Comparison of ENCODE assay signal across 1 cellular context in the genomic region with DNA sequence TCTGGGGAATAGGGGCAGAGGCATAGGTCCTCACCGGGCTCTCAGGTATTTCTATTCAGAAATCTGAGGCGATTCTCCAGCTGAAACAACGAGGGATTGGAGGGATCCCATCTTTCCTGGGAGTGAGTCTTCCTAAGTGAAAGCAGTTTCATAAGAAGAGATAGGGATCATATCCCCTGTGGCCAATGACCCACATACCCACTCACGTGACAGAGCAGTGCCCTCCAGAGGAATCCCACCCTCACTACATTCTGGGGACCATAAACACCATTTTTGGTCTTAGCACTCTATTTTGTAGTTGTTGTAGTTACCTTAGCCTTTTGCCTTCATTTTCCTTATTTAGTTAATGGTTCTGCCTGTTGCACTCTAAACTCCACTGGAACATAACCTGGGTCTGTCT.
TF ChIP-seq lines count a peak whose summit lies in the region.

No MANE protein-coding gene starts in this region.

TF ChIP-seq in GM23338, 12 proteins besides CTCF, POLR2A, EP300 and RAD21 (continued from another document):
- TF ChIP-seq, protein P1, sequence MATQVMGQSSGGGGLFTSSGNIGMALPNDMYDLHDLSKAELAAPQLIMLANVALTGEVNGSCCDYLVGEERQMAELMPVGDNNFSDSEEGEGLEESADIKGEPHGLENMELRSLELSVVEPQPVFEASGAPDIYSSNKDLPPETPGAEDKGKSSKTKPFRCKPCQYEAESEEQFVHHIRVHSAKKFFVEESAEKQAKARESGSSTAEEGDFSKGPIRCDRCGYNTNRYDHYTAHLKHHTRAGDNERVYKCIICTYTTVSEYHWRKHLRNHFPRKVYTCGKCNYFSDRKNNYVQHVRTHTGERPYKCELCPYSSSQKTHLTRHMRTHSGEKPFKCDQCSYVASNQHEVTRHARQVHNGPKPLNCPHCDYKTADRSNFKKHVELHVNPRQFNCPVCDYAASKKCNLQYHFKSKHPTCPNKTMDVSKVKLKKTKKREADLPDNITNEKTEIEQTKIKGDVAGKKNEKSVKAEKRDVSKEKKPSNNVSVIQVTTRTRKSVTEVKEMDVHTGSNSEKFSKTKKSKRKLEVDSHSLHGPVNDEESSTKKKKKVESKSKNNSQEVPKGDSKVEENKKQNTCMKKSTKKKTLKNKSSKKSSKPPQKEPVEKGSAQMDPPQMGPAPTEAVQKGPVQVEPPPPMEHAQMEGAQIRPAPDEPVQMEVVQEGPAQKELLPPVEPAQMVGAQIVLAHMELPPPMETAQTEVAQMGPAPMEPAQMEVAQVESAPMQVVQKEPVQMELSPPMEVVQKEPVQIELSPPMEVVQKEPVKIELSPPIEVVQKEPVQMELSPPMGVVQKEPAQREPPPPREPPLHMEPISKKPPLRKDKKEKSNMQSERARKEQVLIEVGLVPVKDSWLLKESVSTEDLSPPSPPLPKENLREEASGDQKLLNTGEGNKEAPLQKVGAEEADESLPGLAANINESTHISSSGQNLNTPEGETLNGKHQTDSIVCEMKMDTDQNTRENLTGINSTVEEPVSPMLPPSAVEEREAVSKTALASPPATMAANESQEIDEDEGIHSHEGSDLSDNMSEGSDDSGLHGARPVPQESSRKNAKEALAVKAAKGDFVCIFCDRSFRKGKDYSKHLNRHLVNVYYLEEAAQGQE (IDR thresholded peaks at IDR 0.05; ENCODE audit: unreplicated experiment): no peak
- TF ChIP-seq EZH2phosphoT487 (IDR thresholded peaks at IDR 0.05; ENCODE audit: unreplicated experiment) (no peak), ZNF114 (CRISPR knock-in tag; IDR thresholded peaks at IDR 0.05) (no peak), ZNF331 (CRISPR knock-in tag; IDR thresholded peaks at IDR 0.05; ENCODE audit: low read depth) (no peak), NANOG (IDR thresholded peaks at IDR 0.05; ENCODE audit: borderline replicate concordance) (no peak), JUNB (IDR thresholded peaks at IDR 0.05; ENCODE audit: unreplicated experiment) (no peak)
- TF ChIP-seq, protein P2, sequence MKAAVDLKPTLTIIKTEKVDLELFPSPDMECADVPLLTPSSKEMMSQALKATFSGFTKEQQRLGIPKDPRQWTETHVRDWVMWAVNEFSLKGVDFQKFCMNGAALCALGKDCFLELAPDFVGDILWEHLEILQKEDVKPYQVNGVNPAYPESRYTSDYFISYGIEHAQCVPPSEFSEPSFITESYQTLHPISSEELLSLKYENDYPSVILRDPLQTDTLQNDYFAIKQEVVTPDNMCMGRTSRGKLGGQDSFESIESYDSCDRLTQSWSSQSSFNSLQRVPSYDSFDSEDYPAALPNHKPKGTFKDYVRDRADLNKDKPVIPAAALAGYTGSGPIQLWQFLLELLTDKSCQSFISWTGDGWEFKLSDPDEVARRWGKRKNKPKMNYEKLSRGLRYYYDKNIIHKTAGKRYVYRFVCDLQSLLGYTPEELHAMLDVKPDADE (IDR thresholded peaks at IDR 0.05): no peak
- TF ChIP-seq, protein P3, sequence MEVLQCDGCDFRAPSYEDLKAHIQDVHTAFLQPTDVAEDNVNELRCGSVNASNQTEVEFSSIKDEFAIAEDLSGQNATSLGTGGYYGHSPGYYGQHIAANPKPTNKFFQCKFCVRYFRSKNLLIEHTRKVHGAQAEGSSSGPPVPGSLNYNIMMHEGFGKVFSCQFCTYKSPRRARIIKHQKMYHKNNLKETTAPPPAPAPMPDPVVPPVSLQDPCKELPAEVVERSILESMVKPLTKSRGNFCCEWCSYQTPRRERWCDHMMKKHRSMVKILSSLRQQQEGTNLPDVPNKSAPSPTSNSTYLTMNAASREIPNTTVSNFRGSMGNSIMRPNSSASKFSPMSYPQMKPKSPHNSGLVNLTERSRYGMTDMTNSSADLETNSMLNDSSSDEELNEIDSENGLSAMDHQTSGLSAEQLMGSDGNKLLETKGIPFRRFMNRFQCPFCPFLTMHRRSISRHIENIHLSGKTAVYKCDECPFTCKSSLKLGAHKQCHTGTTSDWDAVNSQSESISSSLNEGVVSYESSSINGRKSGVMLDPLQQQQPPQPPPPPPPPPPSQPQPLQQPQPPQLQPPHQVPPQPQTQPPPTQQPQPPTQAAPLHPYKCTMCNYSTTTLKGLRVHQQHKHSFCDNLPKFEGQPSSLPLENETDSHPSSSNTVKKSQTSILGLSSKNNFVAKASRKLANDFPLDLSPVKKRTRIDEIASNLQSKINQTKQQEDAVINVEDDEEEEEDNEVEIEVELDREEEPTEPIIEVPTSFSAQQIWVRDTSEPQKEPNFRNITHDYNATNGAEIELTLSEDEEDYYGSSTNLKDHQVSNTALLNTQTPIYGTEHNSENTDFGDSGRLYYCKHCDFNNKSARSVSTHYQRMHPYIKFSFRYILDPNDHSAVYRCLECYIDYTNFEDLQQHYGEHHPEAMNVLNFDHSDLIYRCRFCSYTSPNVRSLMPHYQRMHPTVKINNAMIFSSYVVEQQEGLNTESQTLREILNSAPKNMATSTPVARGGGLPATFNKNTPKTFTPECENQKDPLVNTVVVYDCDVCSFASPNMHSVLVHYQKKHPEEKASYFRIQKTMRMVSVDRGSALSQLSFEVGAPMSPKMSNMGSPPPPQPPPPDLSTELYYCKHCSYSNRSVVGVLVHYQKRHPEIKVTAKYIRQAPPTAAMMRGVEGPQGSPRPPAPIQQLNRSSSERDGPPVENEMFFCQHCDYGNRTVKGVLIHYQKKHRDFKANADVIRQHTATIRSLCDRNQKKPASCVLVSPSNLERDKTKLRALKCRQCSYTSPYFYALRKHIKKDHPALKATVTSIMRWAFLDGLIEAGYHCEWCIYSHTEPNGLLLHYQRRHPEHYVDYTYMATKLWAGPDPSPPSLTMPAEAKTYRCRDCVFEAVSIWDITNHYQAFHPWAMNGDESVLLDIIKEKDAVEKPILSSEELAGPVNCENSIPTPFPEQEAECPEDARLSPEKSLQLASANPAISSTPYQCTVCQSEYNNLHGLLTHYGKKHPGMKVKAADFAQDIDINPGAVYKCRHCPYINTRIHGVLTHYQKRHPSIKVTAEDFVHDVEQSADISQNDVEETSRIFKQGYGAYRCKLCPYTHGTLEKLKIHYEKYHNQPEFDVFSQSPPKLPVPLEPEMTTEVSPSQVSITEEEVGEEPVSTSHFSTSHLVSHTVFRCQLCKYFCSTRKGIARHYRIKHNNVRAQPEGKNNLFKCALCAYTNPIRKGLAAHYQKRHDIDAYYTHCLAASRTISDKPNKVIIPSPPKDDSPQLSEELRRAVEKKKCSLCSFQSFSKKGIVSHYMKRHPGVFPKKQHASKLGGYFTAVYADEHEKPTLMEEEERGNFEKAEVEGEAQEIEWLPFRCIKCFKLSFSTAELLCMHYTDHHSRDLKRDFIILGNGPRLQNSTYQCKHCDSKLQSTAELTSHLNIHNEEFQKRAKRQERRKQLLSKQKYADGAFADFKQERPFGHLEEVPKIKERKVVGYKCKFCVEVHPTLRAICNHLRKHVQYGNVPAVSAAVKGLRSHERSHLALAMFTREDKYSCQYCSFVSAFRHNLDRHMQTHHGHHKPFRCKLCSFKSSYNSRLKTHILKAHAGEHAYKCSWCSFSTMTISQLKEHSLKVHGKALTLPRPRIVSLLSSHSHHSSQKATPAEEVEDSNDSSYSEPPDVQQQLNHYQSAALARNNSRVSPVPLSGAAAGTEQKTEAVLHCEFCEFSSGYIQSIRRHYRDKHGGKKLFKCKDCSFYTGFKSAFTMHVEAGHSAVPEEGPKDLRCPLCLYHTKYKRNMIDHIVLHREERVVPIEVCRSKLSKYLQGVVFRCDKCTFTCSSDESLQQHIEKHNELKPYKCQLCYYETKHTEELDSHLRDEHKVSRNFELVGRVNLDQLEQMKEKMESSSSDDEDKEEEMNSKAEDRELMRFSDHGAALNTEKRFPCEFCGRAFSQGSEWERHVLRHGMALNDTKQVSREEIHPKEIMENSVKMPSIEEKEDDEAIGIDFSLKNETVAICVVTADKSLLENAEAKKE (CRISPR knock-in tag; IDR thresholded peaks at IDR 0.05): no peak
TF ChIP-seq in GM23338: peak in this region for 0.
